Comparison of ENCODE assay signal across 1 cellular context in genomic region chr16:635573-636205, GRCh38.
TF ChIP-seq lines count a peak whose summit lies in the region.

No MANE protein-coding gene starts in this region.

TF ChIP-seq in HepG2, 621 proteins besides CTCF, POLR2A, EP300 and RAD21 (continues in another document):
- TF ChIP-seq HMGXB3 (CRISPR knock-in tag; IDR thresholded peaks at IDR 0.05; ENCODE audit: borderline replicate concordance) (no peak), SP5 (CRISPR knock-in tag; IDR thresholded peaks at IDR 0.05; ENCODE audit: borderline replicate concordance, low read depth) (no peak), DZIP1 (CRISPR knock-in tag; IDR thresholded peaks at IDR 0.05) (peak; percentile 18), ZSCAN21 (CRISPR knock-in tag; IDR thresholded peaks at IDR 0.05; ENCODE audit: borderline replicate concordance) (no peak), HOXA5 (CRISPR knock-in tag; IDR thresholded peaks at IDR 0.05) (peak; percentile 32; the same call in 1 of the 2 replicates), CEBPB (IDR thresholded peaks at IDR 0.05; ENCODE audit: borderline replicate concordance, low read depth, low read length) (no peak), MEIS2 (CRISPR knock-in tag; IDR thresholded peaks at IDR 0.05) (no peak; the same call in 1 of the 2 replicates), ZNF674 (CRISPR knock-in tag; IDR thresholded peaks at IDR 0.05; ENCODE audit: low read depth) (no peak), AHR (CRISPR knock-in tag; IDR thresholded peaks at IDR 0.05) (no peak; the same call in 1 of the 2 replicates), WIZ (CRISPR knock-in tag; IDR thresholded peaks at IDR 0.05) (0 out of 2 replicates have a peak, but pooled peaks have one; percentile 56), SRSF4 (IDR thresholded peaks at IDR 0.05; ENCODE audit: low read depth, low read length, poor library complexity, severe bottlenecking) (no peak), IKZF5 (CRISPR knock-in tag; IDR thresholded peaks at IDR 0.05) (no peak), ZSCAN29 (CRISPR knock-in tag; conservative IDR thresholded peaks at IDR 0.05) (no peak), GLMP (CRISPR knock-in tag; IDR thresholded peaks at IDR 0.05; ENCODE audit: borderline replicate concordance) (peak; percentile 64; the same call in 1 of the 2 replicates), NR2F6 (IDR thresholded peaks at IDR 0.05) (no peak), NR2F6 (CRISPR knock-in tag; IDR thresholded peaks at IDR 0.05) (no peak), GMEB2 (CRISPR knock-in tag; IDR thresholded peaks at IDR 0.05; ENCODE audit: low read depth) (no peak), ZNF646 (CRISPR knock-in tag; IDR thresholded peaks at IDR 0.05) (no peak), ZNF616 (CRISPR knock-in tag; IDR thresholded peaks at IDR 0.05; ENCODE audit: low read depth) (no peak; the same call in 1 of the 2 replicates), RARA (CRISPR knock-in tag; IDR thresholded peaks at IDR 0.05) (no peak), ZNF530 (CRISPR knock-in tag; IDR thresholded peaks at IDR 0.05; ENCODE audit: low read depth) (peak; percentile 65; the same call in 1 of the 2 replicates), ZNF577 (CRISPR knock-in tag; IDR thresholded peaks at IDR 0.05; ENCODE audit: borderline replicate concordance, low read depth) (no peak), UBTF (CRISPR knock-in tag; IDR thresholded peaks at IDR 0.05) (no peak), ZNF142 (CRISPR knock-in tag; IDR thresholded peaks at IDR 0.05) (peak; percentile 25; the same call in 1 of the 2 replicates)
